1 cellular context compared by ENCODE assay signal in the genomic region with DNA sequence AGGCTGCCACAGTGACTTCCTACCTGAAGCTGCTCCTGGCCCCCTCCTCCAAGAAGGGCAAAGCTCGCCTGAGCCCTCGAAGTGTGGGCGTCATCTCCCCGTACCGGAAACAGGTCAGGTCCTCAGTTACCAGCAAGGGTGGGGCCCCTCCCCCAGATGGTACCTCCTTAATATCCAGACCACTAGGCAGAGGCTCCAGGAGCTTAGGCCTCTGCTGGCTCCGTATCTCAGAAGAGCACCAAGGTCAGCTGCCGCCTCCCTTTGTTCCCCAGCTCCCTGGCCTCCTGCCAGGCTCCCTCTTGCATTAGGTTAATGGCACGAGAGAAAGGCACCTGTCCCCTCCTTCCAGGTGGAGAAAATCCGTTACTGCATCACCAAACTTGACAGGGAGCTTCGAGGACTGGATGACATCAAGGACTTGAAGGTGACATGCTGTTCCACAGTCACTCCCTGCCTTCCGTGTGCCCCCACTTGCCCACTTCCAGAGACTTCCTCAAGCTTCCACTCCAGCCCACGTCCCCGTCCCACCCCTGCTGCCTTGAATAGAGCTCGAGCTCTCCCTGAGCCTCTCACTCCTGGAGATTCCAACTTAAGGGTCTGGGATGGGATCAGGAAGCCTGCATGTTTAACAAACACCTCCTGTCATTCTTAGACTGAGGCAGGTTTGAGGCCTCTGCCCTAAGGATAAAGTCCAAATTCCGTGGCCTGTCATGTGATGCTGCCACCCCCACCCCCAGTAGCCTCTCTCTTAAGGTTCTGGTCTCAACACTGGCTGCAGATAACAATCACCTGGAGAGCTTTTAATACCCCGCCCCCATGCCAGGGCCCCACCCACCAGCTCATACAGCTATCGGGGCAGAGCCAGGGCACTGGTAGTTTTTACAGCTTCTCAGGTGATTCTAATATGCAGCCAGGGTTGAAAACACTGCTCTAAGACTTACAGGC.
TF ChIP-seq lines count a peak whose summit lies in the region.

No MANE protein-coding gene starts in this region.

TF ChIP-seq in HepG2, 621 proteins besides CTCF, POLR2A, EP300 and RAD21 (continued from another document):
- TF ChIP-seq, protein P1, sequence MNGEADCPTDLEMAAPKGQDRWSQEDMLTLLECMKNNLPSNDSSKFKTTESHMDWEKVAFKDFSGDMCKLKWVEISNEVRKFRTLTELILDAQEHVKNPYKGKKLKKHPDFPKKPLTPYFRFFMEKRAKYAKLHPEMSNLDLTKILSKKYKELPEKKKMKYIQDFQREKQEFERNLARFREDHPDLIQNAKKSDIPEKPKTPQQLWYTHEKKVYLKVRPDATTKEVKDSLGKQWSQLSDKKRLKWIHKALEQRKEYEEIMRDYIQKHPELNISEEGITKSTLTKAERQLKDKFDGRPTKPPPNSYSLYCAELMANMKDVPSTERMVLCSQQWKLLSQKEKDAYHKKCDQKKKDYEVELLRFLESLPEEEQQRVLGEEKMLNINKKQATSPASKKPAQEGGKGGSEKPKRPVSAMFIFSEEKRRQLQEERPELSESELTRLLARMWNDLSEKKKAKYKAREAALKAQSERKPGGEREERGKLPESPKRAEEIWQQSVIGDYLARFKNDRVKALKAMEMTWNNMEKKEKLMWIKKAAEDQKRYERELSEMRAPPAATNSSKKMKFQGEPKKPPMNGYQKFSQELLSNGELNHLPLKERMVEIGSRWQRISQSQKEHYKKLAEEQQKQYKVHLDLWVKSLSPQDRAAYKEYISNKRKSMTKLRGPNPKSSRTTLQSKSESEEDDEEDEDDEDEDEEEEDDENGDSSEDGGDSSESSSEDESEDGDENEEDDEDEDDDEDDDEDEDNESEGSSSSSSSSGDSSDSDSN (CRISPR knock-in tag; IDR thresholded peaks at IDR 0.05), result 0 out of 2 replicates have a peak, but pooled peaks have one; percentile 21
- TF ChIP-seq NCOA2 (CRISPR knock-in tag; IDR thresholded peaks at IDR 0.05) (peak; percentile 71), TBX3 (IDR thresholded peaks at IDR 0.05; ENCODE audit: borderline replicate concordance) (0 out of 2 replicates have a peak, but pooled peaks have one; percentile 32), FOXA3 (CRISPR knock-in tag; IDR thresholded peaks at IDR 0.05) (peak; percentile 17; the same call in 1 of the 2 replicates), ZNF788 (CRISPR knock-in tag; IDR thresholded peaks at IDR 0.05; ENCODE audit: borderline replicate concordance) (peak; percentile 51; the same call in 1 of the 2 replicates), RARA (CRISPR knock-in tag; IDR thresholded peaks at IDR 0.05) (peak; percentile 59), ZNF12 (CRISPR knock-in tag; IDR thresholded peaks at IDR 0.05) (0 out of 2 replicates have a peak, but pooled peaks have one; percentile 9), ZNF430 (CRISPR knock-in tag; IDR thresholded peaks at IDR 0.05) (peak; percentile 63; the same call in 1 of the 2 replicates)
- TF ChIP-seq, protein P2, sequence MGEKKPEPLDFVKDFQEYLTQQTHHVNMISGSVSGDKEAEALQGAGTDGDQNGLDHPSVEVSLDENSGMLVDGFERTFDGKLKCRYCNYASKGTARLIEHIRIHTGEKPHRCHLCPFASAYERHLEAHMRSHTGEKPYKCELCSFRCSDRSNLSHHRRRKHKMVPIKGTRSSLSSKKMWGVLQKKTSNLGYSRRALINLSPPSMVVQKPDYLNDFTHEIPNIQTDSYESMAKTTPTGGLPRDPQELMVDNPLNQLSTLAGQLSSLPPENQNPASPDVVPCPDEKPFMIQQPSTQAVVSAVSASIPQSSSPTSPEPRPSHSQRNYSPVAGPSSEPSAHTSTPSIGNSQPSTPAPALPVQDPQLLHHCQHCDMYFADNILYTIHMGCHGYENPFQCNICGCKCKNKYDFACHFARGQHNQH (CRISPR knock-in tag; IDR thresholded peaks at IDR 0.05), result no peak; the same call in 1 of the 2 replicates
- TF ChIP-seq, protein P3, sequence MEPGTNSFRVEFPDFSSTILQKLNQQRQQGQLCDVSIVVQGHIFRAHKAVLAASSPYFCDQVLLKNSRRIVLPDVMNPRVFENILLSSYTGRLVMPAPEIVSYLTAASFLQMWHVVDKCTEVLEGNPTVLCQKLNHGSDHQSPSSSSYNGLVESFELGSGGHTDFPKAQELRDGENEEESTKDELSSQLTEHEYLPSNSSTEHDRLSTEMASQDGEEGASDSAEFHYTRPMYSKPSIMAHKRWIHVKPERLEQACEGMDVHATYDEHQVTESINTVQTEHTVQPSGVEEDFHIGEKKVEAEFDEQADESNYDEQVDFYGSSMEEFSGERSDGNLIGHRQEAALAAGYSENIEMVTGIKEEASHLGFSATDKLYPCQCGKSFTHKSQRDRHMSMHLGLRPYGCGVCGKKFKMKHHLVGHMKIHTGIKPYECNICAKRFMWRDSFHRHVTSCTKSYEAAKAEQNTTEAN (CRISPR knock-in tag; conservative IDR thresholded peaks at IDR 0.05), result no peak
- TF ChIP-seq, protein P4, sequence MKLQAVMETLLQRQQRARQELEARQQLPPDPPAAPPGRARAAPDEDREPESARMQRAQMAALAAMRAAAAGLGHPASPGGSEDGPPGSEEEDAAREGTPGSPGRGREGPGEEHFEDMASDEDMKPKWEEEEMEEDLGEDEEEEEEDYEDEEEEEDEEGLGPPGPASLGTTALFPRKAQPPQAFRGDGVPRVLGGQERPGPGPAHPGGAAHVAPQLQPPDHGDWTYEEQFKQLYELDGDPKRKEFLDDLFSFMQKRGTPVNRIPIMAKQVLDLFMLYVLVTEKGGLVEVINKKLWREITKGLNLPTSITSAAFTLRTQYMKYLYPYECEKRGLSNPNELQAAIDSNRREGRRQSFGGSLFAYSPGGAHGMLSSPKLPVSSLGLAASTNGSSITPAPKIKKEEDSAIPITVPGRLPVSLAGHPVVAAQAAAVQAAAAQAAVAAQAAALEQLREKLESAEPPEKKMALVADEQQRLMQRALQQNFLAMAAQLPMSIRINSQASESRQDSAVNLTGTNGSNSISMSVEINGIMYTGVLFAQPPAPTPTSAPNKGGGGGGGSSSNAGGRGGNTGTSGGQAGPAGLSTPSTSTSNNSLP (IDR thresholded peaks at IDR 0.05; ENCODE audit: low read depth, low read length), result 0 out of 2 replicates have a peak, but pooled peaks have one; percentile 28
